Comparison of ENCODE assay signal across 25 cellular contexts in the genomic region with DNA sequence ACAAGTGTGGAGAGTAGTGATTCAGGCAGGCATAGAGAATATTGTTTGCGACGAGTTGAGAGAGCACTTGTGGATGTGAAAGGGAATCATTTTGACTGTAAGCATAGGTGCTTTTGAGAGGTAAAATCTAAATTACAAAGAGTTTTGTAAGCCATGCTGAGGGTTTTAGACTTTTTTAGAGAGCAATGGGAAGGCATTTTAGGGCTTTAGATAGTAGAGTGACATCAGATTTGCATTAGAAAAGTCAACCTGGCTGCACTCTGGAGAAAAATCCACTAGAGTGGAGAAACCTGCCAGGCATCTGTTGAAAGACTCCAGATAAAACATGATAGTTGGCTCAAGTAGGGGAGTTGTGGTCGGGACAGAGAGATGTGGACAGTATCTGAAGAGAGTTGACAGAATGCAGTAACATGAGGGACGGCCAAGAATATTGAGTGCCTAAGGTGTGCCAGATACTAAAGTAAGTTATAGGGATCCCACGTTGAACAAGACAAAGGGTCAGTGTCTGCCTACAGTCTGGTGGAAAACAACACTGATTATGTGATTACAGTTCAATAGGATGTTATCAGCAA.
"Had no signal": no experiment of that assay in that cellular context is flagged by ENCODE, and none has a peak within 500 bp of the region (broad histone marks: within the 10 kb centered on the region; RNA-seq: fewer than 3 reads in every experiment).

No MANE protein-coding gene starts in this region.

- H3K27me3 ChIP-seq: sigmoid colon, stomach, vagina had no signal

- DNase-seq: activated CD4-positive, alpha-beta T cell treated with anti-CD3 and anti-CD28 coated beads, Interleukin-2, amount 10 ng/mL, durations not matched to agents 7 days and 5 days; activated CD4-positive, CD25-positive, alpha-beta regulatory T cell treated with anti-CD3 and anti-CD28 coated beads, Interleukin-2, amount 50 U/mL, for 72 hours; activated CD8-positive, alpha-beta memory T cell treated with anti-CD3 and anti-CD28 coated beads, Interleukin-2, amount 10 ng/mL, durations not matched to agents 7 days and 5 days; activated CD8-positive, alpha-beta T cell treated with anti-CD3 and anti-CD28 coated beads for 36 hours; activated effector memory CD4-positive, alpha-beta T cell treated with anti-CD3 and anti-CD28 coated beads, Interleukin-2, amount 50 U/mL, for 16 hours; activated naive CD4-positive, alpha-beta T cell treated with anti-CD3 and anti-CD28 coated beads, Interleukin-2, amount 50 U/mL, for 16 hours; activated naive CD8-positive, alpha-beta T cell treated with anti-CD3 and anti-CD28 coated beads, Interleukin-2, amount 50 U/mL, for 24 hours; activated T-cell treated with anti-CD3 and anti-CD28 coated beads for 4 hours; aorta; caudate nucleus; effector memory CD4-positive, alpha-beta T cell; glutamatergic neuron; hippocampal formation; kidney; naive thymus-derived CD4-positive, alpha-beta T cell; sigmoid colon; stimulated activated CD4-positive, alpha-beta T cell treated with anti-CD3 and anti-CD28 coated beads, Interleukin-15, amount 100 ng/mL, for 24 hours; stomach; trophoblast cell had no signal

- H3K9me3 Mint-ChIP-seq: activated CD4-positive, alpha-beta T cell treated with anti-CD3 and anti-CD28 coated beads, Interleukin-2, amount 10 ng/mL, durations not matched to agents 7 days and 5 days; activated CD8-positive, alpha-beta T cell treated with anti-CD3 and anti-CD28 coated beads for 36 hours had no signal

- ATAC-seq: activated CD8-positive, alpha-beta memory T cell treated with anti-CD3 and anti-CD28 coated beads, Interleukin-2, amount 10 ng/mL, durations not matched to agents 7 days and 5 days; activated CD8-positive, alpha-beta T cell treated with anti-CD3 and anti-CD28 coated beads for 36 hours; activated naive CD8-positive, alpha-beta T cell treated with anti-CD3 and anti-CD28 coated beads, Interleukin-2, amount 50 U/mL, for 24 hours; naive thymus-derived CD4-positive, alpha-beta T cell; stimulated activated memory B cell treated with anti-CD40 and anti-IgM and Interleukin-4, amounts not matched to agents 10 μg/mL and 1 μg/mL and 100 μg/mL, for 72 hours had no signal

- H3K9me3 ChIP-seq: sigmoid colon, stomach, vagina had no signal

- H3K4me3 Mint-ChIP-seq: activated CD4-positive, alpha-beta T cell treated with anti-CD3 and anti-CD28 coated beads, Interleukin-2, amount 10 ng/mL, durations not matched to agents 7 days and 5 days; activated CD8-positive, alpha-beta memory T cell treated with anti-CD3 and anti-CD28 coated beads, Interleukin-2, amount 10 ng/mL, durations not matched to agents 7 days and 5 days; activated CD8-positive, alpha-beta T cell treated with anti-CD3 and anti-CD28 coated beads for 36 hours; activated naive CD8-positive, alpha-beta T cell treated with anti-CD3 and anti-CD28 coated beads, Interleukin-2, amount 50 U/mL, for 24 hours; brain; naive thymus-derived CD4-positive, alpha-beta T cell; stimulated activated memory B cell treated with anti-CD40 and anti-IgM and Interleukin-4, amounts not matched to agents 10 μg/mL and 1 μg/mL and 100 μg/mL, for 72 hours had no signal

- H3K27ac ChIP-seq: sigmoid colon, stomach, vagina, VCaP had no signal

- FAIRE-seq: frontal cortex, kidney had no signal

- H3K27ac Mint-ChIP-seq: activated CD4-positive, alpha-beta T cell treated with anti-CD3 and anti-CD28 coated beads, Interleukin-2, amount 10 ng/mL, durations not matched to agents 7 days and 5 days; activated CD8-positive, alpha-beta memory T cell treated with anti-CD3 and anti-CD28 coated beads, Interleukin-2, amount 10 ng/mL, durations not matched to agents 7 days and 5 days; activated CD8-positive, alpha-beta T cell treated with anti-CD3 and anti-CD28 coated beads for 36 hours; activated naive CD8-positive, alpha-beta T cell treated with anti-CD3 and anti-CD28 coated beads, Interleukin-2, amount 50 U/mL, for 24 hours; brain; naive thymus-derived CD4-positive, alpha-beta T cell; stimulated activated memory B cell treated with anti-CD40 and anti-IgM and Interleukin-4, amounts not matched to agents 10 μg/mL and 1 μg/mL and 100 μg/mL, for 72 hours had no signal

- H3K4me3 ChIP-seq: sigmoid colon, smooth muscle cell, stomach, vagina had no signal

- H3K4me1 Mint-ChIP-seq: activated CD8-positive, alpha-beta memory T cell treated with anti-CD3 and anti-CD28 coated beads, Interleukin-2, amount 10 ng/mL, durations not matched to agents 7 days and 5 days; activated naive CD8-positive, alpha-beta T cell treated with anti-CD3 and anti-CD28 coated beads, Interleukin-2, amount 50 U/mL, for 24 hours; stimulated activated memory B cell treated with anti-CD40 and anti-IgM and Interleukin-4, amounts not matched to agents 10 μg/mL and 1 μg/mL and 100 μg/mL, for 72 hours had no signal

- H3K4me2 ChIP-seq: smooth muscle cell had no signal

- H3K27me3 Mint-ChIP-seq: activated CD4-positive, alpha-beta T cell treated with anti-CD3 and anti-CD28 coated beads, Interleukin-2, amount 10 ng/mL, durations not matched to agents 7 days and 5 days; activated CD8-positive, alpha-beta T cell treated with anti-CD3 and anti-CD28 coated beads for 36 hours; activated naive CD8-positive, alpha-beta T cell treated with anti-CD3 and anti-CD28 coated beads, Interleukin-2, amount 50 U/mL, for 24 hours; brain; stimulated activated memory B cell treated with anti-CD40 and anti-IgM and Interleukin-4, amounts not matched to agents 10 μg/mL and 1 μg/mL and 100 μg/mL, for 72 hours had no signal
